ENCODE assay signal across 21 cellular contexts in the genomic region with DNA sequence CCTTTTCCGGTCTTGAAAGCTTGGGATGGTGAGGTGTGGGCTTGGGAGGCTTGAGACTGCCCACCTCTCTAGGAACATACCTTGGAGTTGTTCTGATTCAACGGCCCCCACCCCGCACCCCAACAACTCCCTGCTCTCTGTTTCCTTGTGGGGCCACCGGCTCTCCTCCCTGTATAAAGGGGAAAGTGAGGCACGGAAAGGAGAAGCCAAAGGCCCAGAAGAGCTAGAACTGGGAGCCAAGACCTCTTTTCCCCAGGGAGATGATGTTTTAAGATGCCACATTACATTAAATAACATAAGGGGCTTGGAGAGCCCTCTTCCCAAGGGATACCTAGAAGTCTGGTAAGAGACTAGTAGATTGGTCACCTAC. TPM values are rescaled to one million over a fixed set of nuclear protein-coding genes. Genes with fewer than 3 reads are reported as not detected.
DNase-seq lines count a peak whose midpoint lies in the region; ATAC-seq and TF ChIP-seq lines count a peak whose summit lies in the region.
"Had no signal": no experiment of that assay in that cellular context is flagged by ENCODE, and none has a peak within 500 bp of the region (broad histone marks: within the 10 kb centered on the region; RNA-seq: fewer than 3 reads in every experiment).

No MANE protein-coding gene starts in this region.

- ATAC-seq in CD8-positive, alpha-beta T cell, result no peak
- ATAC-seq in natural killer cell treated with Interleukin-12 subunit alpha and Interleukin-12 subunit beta and Interleukin-15 and Interleukin-18, amount 100 ng/mL, for 72 hours, result no peak
- no peak for ATAC-seq in GM21786 (IDR thresholded peaks at IDR 0.05; ENCODE audit: unreplicated experiment)
- ATAC-seq: activated CD4-positive, CD25-positive, alpha-beta regulatory T cell treated with anti-CD3 and anti-CD28 coated beads, Interleukin-2, amount 50 U/mL, for 24 hours; activated CD8-positive, alpha-beta memory T cell treated with anti-CD3 and anti-CD28 coated beads, Interleukin-2, amount 10 ng/mL, durations not matched to agents 7 days and 5 days had no signal

- no peaks in the 10 kb centered on the region for H3K9me3 Mint-ChIP-seq in CD8-positive, alpha-beta T cell
- no peaks in the 10 kb centered on the region for H3K9me3 Mint-ChIP-seq in endodermal cell
- no peaks in the 10 kb centered on the region for H3K9me3 Mint-ChIP-seq in natural killer cell treated with Interleukin-12 subunit alpha and Interleukin-12 subunit beta and Interleukin-15 and Interleukin-18, amount 100 ng/mL, for 72 hours

- H3K9me3 ChIP-seq in CD8-positive, alpha-beta T cell (ENCODE audit: low read length), result no peaks in the 10 kb centered on the region
- no peaks in the 10 kb centered on the region for H3K9me3 ChIP-seq in HUES64 (ENCODE audit: insufficient read depth, low read depth, low read length)
- H3K9me3 ChIP-seq in endodermal cell (ENCODE audit: control insufficient read depth, low read length), result no peaks in the 10 kb centered on the region
- H3K9me3 ChIP-seq: thoracic aorta had no signal

- peak overlapping the region; percentile 55 for H3K4me3 Mint-ChIP-seq in CD8-positive, alpha-beta T cell
- H3K4me3 Mint-ChIP-seq in endodermal cell, result peak overlapping the region; percentile 52
- H3K4me3 Mint-ChIP-seq in natural killer cell treated with Interleukin-12 subunit alpha and Interleukin-12 subunit beta and Interleukin-15 and Interleukin-18, amount 100 ng/mL, for 72 hours, result peak overlapping the region; percentile 38
- H3K4me3 Mint-ChIP-seq: activated CD8-positive, alpha-beta memory T cell treated with anti-CD3 and anti-CD28 coated beads, Interleukin-2, amount 10 ng/mL, durations not matched to agents 7 days and 5 days had no signal

- no peak for DNase-seq in CD8-positive, alpha-beta T cell
- DNase-seq in endodermal cell (no peak), SKM-1 treated with dmso at 0.1 percent for 144 hours (lab: John Stamatoyannopoulos, UW; ENCODE audit: unreplicated experiment) (no peak), NCI-H2171 (lab: John Stamatoyannopoulos, UW) (no peak), NCI-H1694 treated with DMSO at 0.1 percent for 48 hours (lab: John Stamatoyannopoulos, UW) (no peak)
- DNase-seq in natural killer cell treated with Interleukin-12 subunit alpha and Interleukin-12 subunit beta and Interleukin-15 and Interleukin-18, amount 100 ng/mL, for 72 hours (ENCODE audit: low spot score), result no peak
- DNase-seq: activated CD8-positive, alpha-beta memory T cell treated with anti-CD3 and anti-CD28 coated beads, Interleukin-2, amount 10 ng/mL, durations not matched to agents 7 days and 5 days; activated naive CD4-positive, alpha-beta T cell; IMR-90; kidney glomerular epithelial cell; NCI-H187; Right ventricle myocardium superior; stimulated activated CD4-positive, alpha-beta T cell treated with anti-CD3 and anti-CD28 coated beads, Interleukin-4, amount 100 ng/mL, for 4 hours; stimulated activated CD8-positive, alpha-beta memory T cell treated with anti-CD3 and anti-CD28 coated beads, Interleukin-4, amount 100 ng/mL, for 48 hours; T-helper 2 cell had no signal

- intact Hi-C loops in CD8-positive, alpha-beta T cell (cut with DNase I, micrococcal nuclease), result no loop called here

- H3K4me1 Mint-ChIP-seq in CD8-positive, alpha-beta T cell (ENCODE audit: low read depth), result peaks cover 6% of the 10 kb centered on the region
- peaks cover 5% of the 10 kb centered on the region for H3K4me1 Mint-ChIP-seq in endodermal cell
- H3K4me1 Mint-ChIP-seq in natural killer cell treated with Interleukin-12 subunit alpha and Interleukin-12 subunit beta and Interleukin-15 and Interleukin-18, amount 100 ng/mL, for 72 hours (ENCODE audit: low read depth in 2 of 2), result peaks cover 5 to 7% of the 10 kb centered on the region in 2 donors

- no peak overlapping the region for H3K27ac ChIP-seq in CD8-positive, alpha-beta T cell (ENCODE audit: low read depth, low read length)
- H3K27ac ChIP-seq in HUES64 (ENCODE audit: low read depth, low read length) (no peak overlapping the region), endodermal cell (ENCODE audit: low read depth, low read length) (no peak overlapping the region)
- H3K27ac ChIP-seq: cardiac muscle cell, skin epidermis, thoracic aorta had no signal

- peaks cover 45% of the 10 kb centered on the region for H3K27me3 Mint-ChIP-seq in CD8-positive, alpha-beta T cell (ENCODE audit: low read depth)
- peaks cover 74% of the 10 kb centered on the region for H3K27me3 Mint-ChIP-seq in endodermal cell (ENCODE audit: insufficient read depth)
- peaks cover 17 to 24% of the 10 kb centered on the region in 2 donors for H3K27me3 Mint-ChIP-seq in natural killer cell treated with Interleukin-12 subunit alpha and Interleukin-12 subunit beta and Interleukin-15 and Interleukin-18, amount 100 ng/mL, for 72 hours

- H3K4me1 ChIP-seq in CD8-positive, alpha-beta T cell (ENCODE audit: insufficient read depth, low read length), result peaks cover 13% of the 10 kb centered on the region
- H3K4me1 ChIP-seq in HUES64 (ENCODE audit: insufficient read depth, low read length) (no peaks in the 10 kb centered on the region), endodermal cell (ENCODE audit: control insufficient read depth, insufficient read depth, low read length) (no peaks in the 10 kb centered on the region)

- POLR2A ChIA-PET in CD8-positive, alpha-beta T cell (lab: Charles Lee), result no interaction called here

- no peak overlapping the region for H3K9ac ChIP-seq in HUES64 (ENCODE audit: low read depth, low read length)
- no peak overlapping the region for H3K9ac ChIP-seq in endodermal cell (ENCODE audit: extremely low read depth, low read length, poor library complexity, severe bottlenecking)

- no peaks in the 10 kb centered on the region for H3K36me3 Mint-ChIP-seq in CD8-positive, alpha-beta T cell
- H3K36me3 Mint-ChIP-seq in endodermal cell (ENCODE audit: low read depth), result no peaks in the 10 kb centered on the region
- peaks cover 5% of the 10 kb centered on the region for H3K36me3 Mint-ChIP-seq in natural killer cell treated with Interleukin-12 subunit alpha and Interleukin-12 subunit beta and Interleukin-15 and Interleukin-18, amount 100 ng/mL, for 72 hours
- H3K36me3 Mint-ChIP-seq: activated CD8-positive, alpha-beta memory T cell treated with anti-CD3 and anti-CD28 coated beads, Interleukin-2, amount 10 ng/mL, durations not matched to agents 7 days and 5 days had no signal

- H3K27ac Mint-ChIP-seq in CD8-positive, alpha-beta T cell, result no peak overlapping the region
- no peak overlapping the region for H3K27ac Mint-ChIP-seq in endodermal cell
- H3K27ac Mint-ChIP-seq in natural killer cell treated with Interleukin-12 subunit alpha and Interleukin-12 subunit beta and Interleukin-15 and Interleukin-18, amount 100 ng/mL, for 72 hours, result no peak overlapping the region
- H3K27ac Mint-ChIP-seq: activated CD8-positive, alpha-beta memory T cell treated with anti-CD3 and anti-CD28 coated beads, Interleukin-2, amount 10 ng/mL, durations not matched to agents 7 days and 5 days had no signal

- H3K27me3 ChIP-seq in CD8-positive, alpha-beta T cell (ENCODE audit: insufficient read depth, low read length), result peaks cover 18% of the 10 kb centered on the region
- H3K27me3 ChIP-seq in HUES64 (ENCODE audit: insufficient read depth, low read length) (peaks cover 56% of the 10 kb centered on the region), endodermal cell (ENCODE audit: control insufficient read depth, insufficient read depth, low read length, poor library complexity, severe bottlenecking) (peaks cover 54% of the 10 kb centered on the region)

- no peak overlapping the region for H3K4me3 ChIP-seq in CD8-positive, alpha-beta T cell (ENCODE audit: low read depth, low read length)
- H3K4me3 ChIP-seq in HUES64 (ENCODE audit: low read length) (peak overlapping the region; percentile 67), endodermal cell (ENCODE audit: low read length) (peak overlapping the region; percentile 69)

- CTCF ChIA-PET in CD8-positive, alpha-beta T cell (lab: Charles Lee), result no interaction called here

- H3K36me3 ChIP-seq in CD8-positive, alpha-beta T cell (ENCODE audit: insufficient read depth, low read length), result no peaks in the 10 kb centered on the region
- no peaks in the 10 kb centered on the region for H3K36me3 ChIP-seq in HUES64 (ENCODE audit: insufficient read depth, low read length)
- no peaks in the 10 kb centered on the region for H3K36me3 ChIP-seq in endodermal cell (ENCODE audit: control insufficient read depth, insufficient read depth, low read length)
- H3K36me3 ChIP-seq: cardiac muscle cell, thoracic aorta had no signal

- no peak for TF ChIP-seq CTCF in CD8-positive, alpha-beta T cell (IDR thresholded peaks at IDR 0.05)
- TF ChIP-seq CTCF in endodermal cell (conservative IDR thresholded peaks at IDR 0.05), result no peak

- WGBS in HUES64, result 37% methylated on average over 3 of the region's 5 CpGs
- 47% methylated on average over 5 of the region's 5 CpGs; no CpG with 5 or more reads in 1 of the 2 experiments for WGBS in endodermal cell (ENCODE audit: insufficient coverage in 1 of 2, insufficient read length in 1 of 2), 2 experiments

RNA-seq across cellular contexts. Expression of gene DLGAP3, which starts 1.2 kb away (rescaled TPM):
- under 1 TPM; 0.44 to 0.76 TPM for total RNA-seq in CD8-positive, alpha-beta T cell
- 4.2 TPM for polyA plus RNA-seq in HUES64 (2013, experiment 1 of 2)
- polyA plus RNA-seq in HUES64 (2013, experiment 2 of 2), result 4.2 TPM
- total RNA-seq in endodermal cell, result 1 to 10 TPM; 4.4 to 4.6 TPM
- polyA plus RNA-seq in endodermal cell (2013, experiment 1 of 2), result 1.7 TPM
- 1.2 TPM for polyA plus RNA-seq in endodermal cell (2013, experiment 2 of 2)
- total RNA-seq in natural killer cell treated with Interleukin-12 subunit alpha and Interleukin-12 subunit beta and Interleukin-15 and Interleukin-18, amount 100 ng/mL, for 72 hours, result under 1 TPM; 0.71 to 0.73 TPM
- total RNA-seq: IMR-90 had no signal

RNA-seq across cellular contexts. Expression of gene TMEM35B, which starts 54.5 kb away (rescaled TPM):
- 1 to 10 TPM; 1.0 to 2.6 TPM for total RNA-seq in CD8-positive, alpha-beta T cell
- 18.3 TPM for polyA plus RNA-seq in HUES64 (2013, experiment 1 of 2)
- polyA plus RNA-seq in HUES64 (2013, experiment 2 of 2), result 17.8 TPM
- 10 to 100 TPM; 28.2 to 31.3 TPM for total RNA-seq in endodermal cell
- 22.6 TPM for polyA plus RNA-seq in endodermal cell (2013, experiment 1 of 2)
- polyA plus RNA-seq in endodermal cell (2013, experiment 2 of 2), result 23.1 TPM
- total RNA-seq in natural killer cell treated with Interleukin-12 subunit alpha and Interleukin-12 subunit beta and Interleukin-15 and Interleukin-18, amount 100 ng/mL, for 72 hours, result 10 to 100 TPM; 14.3 to 20.3 TPM

Comparison
In these comparisons a context has a peak if more than half of its experiments do, and no peak if none do; other contexts are left out.
1. RNA of gene TMEM35B, which starts 54.5 kb away (total RNA-seq): 28.2 to 31.3 TPM in endodermal cell and 14.3 to 20.3 TPM in natural killer cell treated with Interleukin-12 subunit alpha and Interleukin-12 subunit beta and Interleukin-15 and Interleukin-18, amount 100 ng/mL, for 72 hours; 1.0 to 2.6 TPM in CD8-positive, alpha-beta T cell; every median in the first group is over 4 times any median in the second.
2. Peak in every context shown above with its lines, with median percentiles within 50 percentile points of each other: H3K4me3 Mint-ChIP-seq.